In the genomic region with DNA sequence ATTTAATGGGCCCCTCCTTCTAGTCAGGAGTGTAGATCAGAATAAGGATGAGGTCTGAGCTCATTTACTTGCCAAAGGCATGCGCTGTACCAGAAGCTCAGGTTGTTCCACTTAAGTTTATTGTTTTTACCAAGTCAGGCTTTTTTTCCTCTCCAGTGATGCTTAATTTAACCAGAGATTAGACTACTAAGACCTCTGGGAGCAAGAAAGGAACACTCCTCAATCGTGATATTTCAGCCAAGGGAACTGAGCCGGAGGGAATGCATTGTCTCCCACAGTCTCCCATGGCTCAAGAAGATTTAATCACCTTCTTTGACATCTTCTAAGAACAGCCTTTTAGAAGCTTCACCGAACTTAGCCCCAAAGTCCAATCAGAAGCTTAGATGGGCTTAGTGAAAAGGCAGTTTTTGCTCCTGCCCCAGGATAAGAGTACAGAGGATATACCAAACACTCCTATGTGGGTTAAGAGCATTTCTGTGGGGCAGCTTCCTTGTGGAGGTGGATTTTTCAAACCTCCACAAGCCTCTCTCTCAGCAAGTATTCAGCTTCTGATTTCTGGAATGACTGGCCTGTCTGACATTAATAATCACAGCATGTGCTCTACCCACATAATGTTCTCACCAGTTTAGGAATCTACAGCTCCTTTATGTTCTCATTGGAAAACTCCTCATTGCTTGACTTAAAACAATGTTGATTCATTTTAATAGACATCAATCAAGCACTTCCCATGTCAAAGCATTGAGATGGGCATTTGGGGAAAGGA, we compare ENCODE assay signal across 1 cellular context.
TF ChIP-seq lines count a peak whose summit lies in the region.

No MANE protein-coding gene starts in this region.

TF ChIP-seq in IMR-90, 13 proteins besides CTCF, POLR2A, EP300 and RAD21:
- no peak for TF ChIP-seq MXI1 (IDR thresholded peaks at IDR 0.05; ENCODE audit: borderline replicate concordance, low read depth, low read length)
- TF ChIP-seq BHLHE40 (IDR thresholded peaks at IDR 0.05; ENCODE audit: low read depth, low read length) = no peak
- no peak for TF ChIP-seq FOS (IDR thresholded peaks at IDR 0.05; ENCODE audit: low read depth, low read length)
